ENCODE assay signal across 1 cellular context in the genomic region with DNA sequence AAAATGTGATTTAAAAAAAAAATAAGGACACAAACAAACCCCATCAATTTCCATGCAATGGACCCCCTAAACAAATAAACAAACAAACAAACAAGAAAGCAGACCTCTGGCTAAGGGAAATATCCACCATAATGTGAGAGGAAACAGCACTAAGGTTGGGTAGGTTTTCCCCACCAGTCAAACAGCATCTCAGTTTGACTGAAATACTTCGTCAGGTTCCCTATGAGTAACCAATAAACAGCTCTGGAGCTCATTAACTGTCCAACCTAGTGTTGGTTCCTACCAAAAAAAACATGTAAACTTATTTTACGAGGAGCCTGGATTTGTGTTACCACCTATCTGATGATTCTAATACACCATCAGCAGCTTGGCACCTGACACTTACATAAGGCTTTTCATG.
TF ChIP-seq lines count a peak whose summit lies in the region.

No MANE protein-coding gene starts in this region.

TF ChIP-seq in HEK293, 187 proteins besides CTCF, POLR2A, EP300 and RAD21 (continued from another document):
- TF ChIP-seq ZNF138 (tag by site-specific recombination; IDR thresholded peaks at IDR 0.05; ENCODE audit: borderline replicate concordance) (no peak), ZBTB48 (tag by site-specific recombination; IDR thresholded peaks at IDR 0.05) (no peak), GLIS2 (tag by site-specific recombination; IDR thresholded peaks at IDR 0.05) (no peak), ZNF76 (tag by site-specific recombination; IDR thresholded peaks at IDR 0.05; ENCODE audit: borderline replicate concordance, low read depth) (no peak), ZNF658 (tag by site-specific recombination; IDR thresholded peaks at IDR 0.05) (no peak), TRIM28 (IDR thresholded peaks at IDR 0.05; ENCODE audit: borderline replicate concordance, low read length) (no peak), ZNF133 (tag by site-specific recombination; IDR thresholded peaks at IDR 0.05) (no peak)
- TF ChIP-seq, protein P1, sequence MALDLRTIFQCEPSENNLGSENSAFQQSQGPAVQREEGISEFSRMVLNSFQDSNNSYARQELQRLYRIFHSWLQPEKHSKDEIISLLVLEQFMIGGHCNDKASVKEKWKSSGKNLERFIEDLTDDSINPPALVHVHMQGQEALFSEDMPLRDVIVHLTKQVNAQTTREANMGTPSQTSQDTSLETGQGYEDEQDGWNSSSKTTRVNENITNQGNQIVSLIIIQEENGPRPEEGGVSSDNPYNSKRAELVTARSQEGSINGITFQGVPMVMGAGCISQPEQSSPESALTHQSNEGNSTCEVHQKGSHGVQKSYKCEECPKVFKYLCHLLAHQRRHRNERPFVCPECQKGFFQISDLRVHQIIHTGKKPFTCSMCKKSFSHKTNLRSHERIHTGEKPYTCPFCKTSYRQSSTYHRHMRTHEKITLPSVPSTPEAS (tag by site-specific recombination; IDR thresholded peaks at IDR 0.05): no peak
